ENCODE assay signal across 14 cellular contexts in the genomic region with DNA sequence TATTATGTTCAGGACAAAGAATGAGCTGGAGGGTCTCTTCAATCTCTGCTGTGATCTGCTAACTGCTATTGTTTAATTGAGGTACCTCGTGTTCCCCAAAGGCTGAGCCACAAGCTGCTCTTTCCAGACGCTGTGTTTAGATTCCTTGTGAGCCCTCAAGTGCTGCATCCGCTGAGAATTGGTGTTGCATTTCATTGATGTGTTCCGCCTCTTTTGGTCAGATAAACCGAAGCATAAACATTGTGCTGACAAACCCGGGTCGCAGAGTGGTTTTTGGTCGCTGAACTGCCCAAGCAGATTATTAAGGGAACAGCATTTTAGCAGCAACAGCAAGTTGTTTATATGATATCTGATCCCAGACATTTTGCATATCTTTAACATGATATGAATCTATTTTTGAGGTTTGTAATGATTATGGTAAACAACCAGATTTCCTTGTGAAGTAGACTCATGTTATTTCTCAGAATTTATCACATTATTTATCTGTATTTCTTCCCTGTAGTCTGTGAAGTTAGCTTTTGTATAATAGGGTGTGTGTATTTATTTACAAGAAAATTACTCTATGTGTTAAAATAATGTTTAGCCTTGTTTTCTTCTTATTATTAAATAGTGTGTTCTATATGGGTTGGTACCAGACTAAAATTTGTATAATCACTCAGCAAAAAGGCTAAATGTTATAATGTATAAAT.
DNase-seq lines count a peak whose midpoint lies in the region; ATAC-seq and TF ChIP-seq lines count a peak whose summit lies in the region.
"Had no signal": no experiment of that assay in that cellular context is flagged by ENCODE, and none has a peak within 500 bp of the region (broad histone marks: within the 10 kb centered on the region; RNA-seq: fewer than 3 reads in every experiment).

No MANE protein-coding gene starts in this region.

- H3K4me3 ChIP-seq in H7 (ENCODE audit: insufficient read depth, low read depth, low read length) = no peak overlapping the region
- H3K4me3 ChIP-seq: Peyer's patch, upper lobe of right lung had no signal

- H3K4me3 Mint-ChIP-seq in CD4-positive, alpha-beta T cell = peak overlapping the region; percentile 66
- H3K4me3 Mint-ChIP-seq in WTC11 = no peak overlapping the region

- no peaks in the 10 kb centered on the region for H3K36me3 ChIP-seq in H7 (replicated peaks; ENCODE audit: control insufficient read depth, insufficient read depth, low read length)
- H3K36me3 ChIP-seq: Peyer's patch, upper lobe of right lung had no signal

- H3K27ac ChIP-seq in CD4-positive, alpha-beta T cell (ENCODE audit: low read depth, low read length) = no peak overlapping the region
- H3K27ac ChIP-seq: upper lobe of right lung had no signal

- peaks cover 13% of the 10 kb centered on the region for H3K9me3 ChIP-seq in CD4-positive, alpha-beta T cell (ENCODE audit: control insufficient read depth, low read length)
- H3K9me3 ChIP-seq: Peyer's patch had no signal

- no peak for DNase-seq in CD4-positive, alpha-beta T cell
- DNase-seq in LHCN-M2 (ENCODE audit: low read depth) (peak; percentile 17), WTC11 (ENCODE audit: low spot score) (no peak), iris pigment epithelial cell (ENCODE audit: low read depth) (peak; percentile 80), dermis blood vessel endothelial cell (no peak), superior temporal gyrus (ENCODE audit: extremely low spot score) (no peak), H7 (no peak), globus pallidus (ENCODE audit: low spot score) (no peak)
- DNase-seq: amygdala, NCI-H1930, Peyer's patch, upper lobe of right lung had no signal

- POLR2A ChIA-PET in CD4-positive, alpha-beta T cell (lab: Charles Lee) = no interaction called here
- POLR2A ChIA-PET in WTC11 (lab: Charles Lee) = no interaction called here

- H3K4me1 Mint-ChIP-seq in CD4-positive, alpha-beta T cell (ENCODE audit: low read depth) = peaks cover 8% of the 10 kb centered on the region
- peaks cover 8% of the 10 kb centered on the region for H3K4me1 Mint-ChIP-seq in WTC11

- TF ChIP-seq CTCF in CD4-positive, alpha-beta T cell (IDR thresholded peaks at IDR 0.05) = no peak
- no peak for TF ChIP-seq CTCF in WTC11 (IDR thresholded peaks at IDR 0.05)

- CTCF ChIA-PET in CD4-positive, alpha-beta T cell (lab: Charles Lee) = no interaction called here
- CTCF ChIA-PET in WTC11 (lab: Charles Lee) = no interaction called here

- no peak for ATAC-seq in CD4-positive, alpha-beta T cell (ENCODE audit: poor library complexity)
- ATAC-seq in WTC11 = peak; percentile 50; the same call in 1 of the 2 replicates
- ATAC-seq: HepG2, sciatic nerve, upper lobe of right lung had no signal

- peak overlapping the region; percentile 71 for H3K27ac Mint-ChIP-seq in CD4-positive, alpha-beta T cell
- H3K27ac Mint-ChIP-seq in WTC11 = no peak overlapping the region

- H3K36me3 Mint-ChIP-seq in CD4-positive, alpha-beta T cell (ENCODE audit: low read depth) = peaks cover 21% of the 10 kb centered on the region
- H3K36me3 Mint-ChIP-seq in WTC11 = peaks cover 20% of the 10 kb centered on the region

- H3K9me3 Mint-ChIP-seq in CD4-positive, alpha-beta T cell = peaks cover 5% of the 10 kb centered on the region
- H3K9me3 Mint-ChIP-seq in WTC11 = peaks cover 38% of the 10 kb centered on the region

- no peaks in the 10 kb centered on the region for H3K27me3 ChIP-seq in CD4-positive, alpha-beta T cell (ENCODE audit: control insufficient read depth, insufficient read depth, low read length)
- H3K27me3 ChIP-seq in H7 (ENCODE audit: control insufficient read depth, insufficient read depth, low read length) = no peaks in the 10 kb centered on the region
- H3K27me3 ChIP-seq: Peyer's patch, upper lobe of right lung had no signal

- intact Hi-C loops in CD4-positive, alpha-beta T cell (cut with DNase I, micrococcal nuclease) = no loop called here

- no peaks in the 10 kb centered on the region for H3K27me3 Mint-ChIP-seq in CD4-positive, alpha-beta T cell
- no peaks in the 10 kb centered on the region for H3K27me3 Mint-ChIP-seq in WTC11 (ENCODE audit: low read depth)

TF ChIP-seq in WTC11, 78 proteins besides CTCF, POLR2A, EP300 and RAD21:
- no peak for TF ChIP-seq ATF1 (CRISPR knock-in tag; IDR thresholded peaks at IDR 0.05)
- TF ChIP-seq, protein P1, sequence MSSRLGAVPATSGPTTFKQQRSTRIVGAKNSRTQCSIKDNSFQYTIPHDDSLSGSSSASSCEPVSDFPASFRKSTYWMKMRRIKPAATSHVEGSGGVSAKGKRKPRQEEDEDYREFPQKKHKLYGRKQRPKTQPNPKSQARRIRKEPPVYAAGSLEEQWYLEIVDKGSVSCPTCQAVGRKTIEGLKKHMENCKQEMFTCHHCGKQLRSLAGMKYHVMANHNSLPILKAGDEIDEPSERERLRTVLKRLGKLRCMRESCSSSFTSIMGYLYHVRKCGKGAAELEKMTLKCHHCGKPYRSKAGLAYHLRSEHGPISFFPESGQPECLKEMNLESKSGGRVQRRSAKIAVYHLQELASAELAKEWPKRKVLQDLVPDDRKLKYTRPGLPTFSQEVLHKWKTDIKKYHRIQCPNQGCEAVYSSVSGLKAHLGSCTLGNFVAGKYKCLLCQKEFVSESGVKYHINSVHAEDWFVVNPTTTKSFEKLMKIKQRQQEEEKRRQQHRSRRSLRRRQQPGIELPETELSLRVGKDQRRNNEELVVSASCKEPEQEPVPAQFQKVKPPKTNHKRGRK (CRISPR knock-in tag; IDR thresholded peaks at IDR 0.05; ENCODE audit: borderline replicate concordance) = no peak
- no peak for TF ChIP-seq SP1 (CRISPR knock-in tag; conservative IDR thresholded peaks at IDR 0.05)
- TF ChIP-seq, protein P2, sequence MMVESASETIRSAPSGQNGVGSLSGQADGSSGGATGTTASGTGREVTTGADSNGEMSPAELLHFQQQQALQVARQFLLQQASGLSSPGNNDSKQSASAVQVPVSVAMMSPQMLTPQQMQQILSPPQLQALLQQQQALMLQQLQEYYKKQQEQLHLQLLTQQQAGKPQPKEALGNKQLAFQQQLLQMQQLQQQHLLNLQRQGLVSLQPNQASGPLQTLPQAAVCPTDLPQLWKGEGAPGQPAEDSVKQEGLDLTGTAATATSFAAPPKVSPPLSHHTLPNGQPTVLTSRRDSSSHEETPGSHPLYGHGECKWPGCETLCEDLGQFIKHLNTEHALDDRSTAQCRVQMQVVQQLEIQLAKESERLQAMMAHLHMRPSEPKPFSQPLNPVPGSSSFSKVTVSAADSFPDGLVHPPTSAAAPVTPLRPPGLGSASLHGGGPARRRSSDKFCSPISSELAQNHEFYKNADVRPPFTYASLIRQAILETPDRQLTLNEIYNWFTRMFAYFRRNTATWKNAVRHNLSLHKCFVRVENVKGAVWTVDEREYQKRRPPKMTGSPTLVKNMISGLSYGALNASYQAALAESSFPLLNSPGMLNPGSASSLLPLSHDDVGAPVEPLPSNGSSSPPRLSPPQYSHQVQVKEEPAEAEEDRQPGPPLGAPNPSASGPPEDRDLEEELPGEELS (CRISPR knock-in tag; IDR thresholded peaks at IDR 0.05) = no peak
- no peak for TF ChIP-seq SMAD4 (CRISPR knock-in tag; IDR thresholded peaks at IDR 0.05)
- no peak for TF ChIP-seq ZBTB21 (CRISPR knock-in tag; IDR thresholded peaks at IDR 0.05; ENCODE audit: borderline replicate concordance)

Comparison
In these comparisons a context has a peak if more than half of its experiments do, and no peak if none do; other contexts are left out.
1. DNase-seq: peak in LHCN-M2 (single experiment) and iris pigment epithelial cell (single experiment); none in CD4-positive, alpha-beta T cell (0 of 10), WTC11 (single experiment), dermis blood vessel endothelial cell (single experiment), superior temporal gyrus (single experiment), H7 (single experiment) and globus pallidus (single experiment).